ENCODE assay signal across 8 cellular contexts in the genomic region with DNA sequence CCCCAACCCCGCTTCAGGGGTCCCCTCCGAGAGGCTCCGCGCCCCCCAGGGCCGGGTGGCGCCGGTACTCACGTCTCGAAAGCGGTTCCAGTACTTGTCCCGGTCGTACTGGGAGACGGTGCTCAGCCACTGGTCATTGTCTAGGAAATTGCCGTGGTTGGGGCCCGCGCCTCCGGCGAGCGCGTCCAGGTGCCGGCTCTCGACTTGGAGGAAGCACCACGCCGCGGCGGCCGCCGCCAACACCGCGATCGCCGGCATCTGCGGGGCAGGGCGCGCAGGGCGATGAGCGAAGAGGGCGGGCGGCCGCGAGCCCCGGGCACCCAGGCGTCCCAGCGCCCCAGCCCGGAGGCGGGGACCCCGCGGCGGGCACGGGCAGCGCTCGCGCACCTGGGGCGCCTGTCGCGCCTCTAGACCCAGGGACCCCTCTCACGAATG. TPM values are rescaled to one million over a fixed set of nuclear protein-coding genes. Genes with fewer than 3 reads are reported as not detected.
A peak's percentile ranks its signal among the peaks of the same experiment; 100 is the strongest.
DNase-seq lines count a peak whose midpoint lies in the region; ATAC-seq and TF ChIP-seq lines count a peak whose summit lies in the region.
"Had no signal": no experiment of that assay in that cellular context is flagged by ENCODE, and none has a peak within 500 bp of the region (broad histone marks: within the 10 kb centered on the region; RNA-seq: fewer than 3 reads in every experiment).

No MANE protein-coding gene starts in this region.

- ATAC-seq in HG03432 (IDR thresholded peaks at IDR 0.05; ENCODE audit: unreplicated experiment) (peak; percentile 11), GM19455 (IDR thresholded peaks at IDR 0.05; ENCODE audit: unreplicated experiment) (no peak), HG03175 (IDR thresholded peaks at IDR 0.05; ENCODE audit: unreplicated experiment) (no peak)

- WGBS in suprapubic skin, result 18% methylated on average over 8 of the region's 57 CpGs

- no peak for TF ChIP-seq EP300 in suprapubic skin (IDR thresholded peaks at IDR 0.05)

- no peaks in the 10 kb centered on the region for H3K9me3 ChIP-seq in suprapubic skin

- intact Hi-C loops in MCF 10A (cut with micrococcal nuclease), result loop anchor here (2.0 to 10.0 kb wide), 2 partner anchors 106 to 424 kb away; no protein-coding TSS in a partner anchor
- intact Hi-C loops in Calu3 (cut with micrococcal nuclease; ENCODE audit: unreplicated experiment), result no loop called here

- no peaks in the 10 kb centered on the region for H3K36me3 ChIP-seq in suprapubic skin

- TF ChIP-seq POLR2A in suprapubic skin (IDR thresholded peaks at IDR 0.05), result no peak

- POLR2A ChIA-PET in MCF 10A (lab: Yijun Ruan, JAX), result interaction anchor here (1.0 to 1.2 kb wide), 3 partner anchors 154 to 188 kb away, joined by 4 to 5 read pairs (median 4); no protein-coding TSS in a partner anchor

- H3K27ac ChIP-seq in suprapubic skin, result no peak overlapping the region

- peaks cover 13% of the 10 kb centered on the region for H3K4me1 ChIP-seq in suprapubic skin

- H3K4me1 Mint-ChIP-seq in MCF 10A (ENCODE audit: insufficient read depth, unreplicated experiment) (peaks cover 5% of the 10 kb centered on the region), Calu3 (ENCODE audit: low read depth, unreplicated experiment) (no peaks in the 10 kb centered on the region)

- TF ChIP-seq CTCF in MCF 10A (IDR thresholded peaks at IDR 0.05; ENCODE audit: unreplicated experiment) (no peak), suprapubic skin (IDR thresholded peaks at IDR 0.05) (no peak), Calu3 (IDR thresholded peaks at IDR 0.05; ENCODE audit: unreplicated experiment) (no peak)

- H3K9me3 Mint-ChIP-seq in MCF 10A (ENCODE audit: unreplicated experiment) (no peaks in the 10 kb centered on the region), Calu3 (ENCODE audit: low read depth, unreplicated experiment) (no peaks in the 10 kb centered on the region)

- peak overlapping the region; percentile 19 for H3K4me3 Mint-ChIP-seq in MCF 10A (ENCODE audit: unreplicated experiment)
- no peak overlapping the region for H3K4me3 Mint-ChIP-seq in Calu3 (ENCODE audit: low read depth, unreplicated experiment)

- BruUV-seq in MCF 10A (replicated peaks; lab: Mats Ljungman, UMichigan) (no TSS peak), Calu3 (replicated peaks; lab: Mats Ljungman, UMichigan) (no TSS peak)

- H3K36me3 Mint-ChIP-seq in MCF 10A (ENCODE audit: insufficient read depth, unreplicated experiment) (no peaks in the 10 kb centered on the region), Calu3 (ENCODE audit: insufficient read depth, unreplicated experiment) (no peaks in the 10 kb centered on the region)

- peak overlapping the region; percentile 52 for H3K4me3 ChIP-seq in suprapubic skin

- H3K27me3 Mint-ChIP-seq in MCF 10A (ENCODE audit: insufficient read depth, unreplicated experiment) (no peaks in the 10 kb centered on the region), Calu3 (ENCODE audit: unreplicated experiment) (peaks cover 54% of the 10 kb centered on the region)

- no peak overlapping the region for H3K27ac Mint-ChIP-seq in MCF 10A (ENCODE audit: low read depth, unreplicated experiment)
- no peak overlapping the region for H3K27ac Mint-ChIP-seq in Calu3 (ENCODE audit: unreplicated experiment)

- peaks cover 22% of the 10 kb centered on the region for H3K27me3 ChIP-seq in suprapubic skin

- DNase-seq in MCF 10A (ENCODE audit: unreplicated experiment), result no peak
- DNase-seq in iris pigment epithelial cell (ENCODE audit: low read depth), result peak; percentile 8
- DNase-seq in suprapubic skin (ENCODE audit: low spot score in 2 of 2), result peak in 1 of 2 donors; percentile 79
- no peak for DNase-seq in Calu3
- DNase-seq: left colon had no signal

- CTCF ChIA-PET in MCF 10A (lab: Yijun Ruan, JAX), result interaction anchor here (0.6 to 4.6 kb wide), 59 partner anchors 8 to 1249 kb away, joined by 3 to 238 read pairs (median 4); no protein-coding TSS in a partner anchor
- CTCF ChIA-PET in Calu3 (lab: Charles Lee), result interaction anchor here (4.0 kb wide), 1 partner anchor 178 kb away, joined by 20 read pairs; no protein-coding TSS in a partner anchor

RNA-seq across cellular contexts. Expression of a gene that starts 0.8 kb away (rescaled TPM):
- 34.3 and 61.6 TPM in 2 replicates for total RNA-seq in MCF 10A (2022)
- 10 to 100 TPM in 1 of 4 donors, 1 to 10 TPM in 3; 3.9 to 11.6 (median 5.4) TPM for total RNA-seq in suprapubic skin
- 3.2 and 3.3 TPM in 2 replicates for total RNA-seq in Calu3 (2022)
